1 cellular context compared by ENCODE assay signal in genomic region chr13:102693781-102694180, GRCh38.
TF ChIP-seq lines count a peak whose summit lies in the region.

No MANE protein-coding gene starts in this region.

TF ChIP-seq in endothelial cell of umbilical vein, 7 proteins besides CTCF, POLR2A, EP300 and RAD21:
- TF ChIP-seq EZH2 (IDR thresholded peaks at IDR 0.05; ENCODE audit: borderline replicate concordance, low read depth, low read length, severe bottlenecking) (no peak), POLR2AphosphoS5 (IDR thresholded peaks at IDR 0.05; ENCODE audit: insufficient read depth, low read depth, low read length) (no peak)
